12 cellular contexts compared by ENCODE assay signal in the genomic region with DNA sequence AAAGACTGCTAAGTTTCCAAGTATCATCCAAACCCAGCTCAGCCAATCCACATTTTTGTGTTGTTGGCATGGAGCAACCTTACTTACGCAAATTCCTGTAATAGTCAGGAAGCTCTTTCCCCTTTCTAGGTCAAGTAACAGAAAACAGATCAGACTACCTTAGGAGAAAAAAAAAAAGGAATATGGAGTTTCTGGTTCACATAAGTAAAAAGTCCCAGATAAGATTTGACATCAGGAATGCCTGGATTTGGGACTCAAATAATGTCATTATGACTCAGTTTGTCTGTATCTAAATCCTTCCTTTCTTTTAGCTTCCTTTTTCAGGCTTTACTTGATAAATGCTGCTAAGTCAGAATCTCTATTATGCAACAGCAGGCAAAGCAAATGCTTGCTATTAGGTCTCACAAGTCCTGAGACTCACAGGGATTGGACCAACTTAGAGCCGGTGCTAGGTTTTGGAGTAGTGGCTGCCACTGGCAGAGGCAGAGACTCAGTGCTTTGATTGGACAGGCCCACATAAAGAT. TPM values are rescaled to one million over a fixed set of nuclear protein-coding genes. Genes with fewer than 3 reads are reported as not detected.
DNase-seq lines count a peak whose midpoint lies in the region; ATAC-seq and TF ChIP-seq lines count a peak whose summit lies in the region.
"Had no signal": no experiment of that assay in that cellular context is flagged by ENCODE, and none has a peak within 500 bp of the region (broad histone marks: within the 10 kb centered on the region; RNA-seq: fewer than 3 reads in every experiment).

No MANE protein-coding gene starts in this region.

- H3K36me3 ChIP-seq in ACC112 (ENCODE audit: insufficient read depth, low read length) (no peaks in the 10 kb centered on the region), esophagus muscularis mucosa (no peaks in the 10 kb centered on the region), neutrophil (no peaks in the 10 kb centered on the region), Karpas-422 (ENCODE audit: insufficient read depth, low read length) (no peaks in the 10 kb centered on the region)
- H3K36me3 ChIP-seq: BLaER1 treated with 17β-estradiol and CSF1 and Interleukin-3, amounts not matched to agents 10 nM and 100 nM had no signal

- 83% methylated on average over 2 of the region's 2 CpGs for WGBS in esophagus muscularis mucosa

- H3K27ac ChIP-seq in ACC112 (ENCODE audit: low read depth, low read length) (peak overlapping the region; percentile 62), esophagus muscularis mucosa (replicated peaks in 1 of 4) (peak overlapping the region; percentile 50 to 66 (median 60)), neutrophil (peak overlapping the region; percentile 65), Karpas-422 (ENCODE audit: low read length) (no peak overlapping the region)
- H3K27ac ChIP-seq: BLaER1 treated with 17β-estradiol and CSF1 and Interleukin-3, amounts not matched to agents 10 nM and 100 nM had no signal

- TF ChIP-seq POLR2A in esophagus muscularis mucosa (IDR thresholded peaks at IDR 0.05; ENCODE audit: low read depth): no peak

- no peak for TF ChIP-seq EP300 in esophagus muscularis mucosa (IDR thresholded peaks at IDR 0.05)

- ATAC-seq in HG03097 (IDR thresholded peaks at IDR 0.05; ENCODE audit: low FRiP score, unreplicated experiment) (no peak), GM18858 (IDR thresholded peaks at IDR 0.05; ENCODE audit: unreplicated experiment) (no peak)

- H3K27me3 ChIP-seq in ACC112 (ENCODE audit: insufficient read depth, low read length): no peaks in the 10 kb centered on the region
- no peaks in the 10 kb centered on the region for H3K27me3 ChIP-seq in esophagus muscularis mucosa
- H3K27me3 ChIP-seq in neutrophil: no peaks in the 10 kb centered on the region
- H3K27me3 ChIP-seq in Karpas-422 (ENCODE audit: low read length): no peaks in the 10 kb centered on the region
- H3K27me3 ChIP-seq: BLaER1 treated with 17β-estradiol and CSF1 and Interleukin-3, amounts not matched to agents 10 nM and 100 nM had no signal

- H3K4me1 ChIP-seq in ACC112 (ENCODE audit: control insufficient read depth, insufficient read depth, low read length, unreplicated experiment) (peaks cover 15% of the 10 kb centered on the region), esophagus muscularis mucosa (peaks cover 15 to 42% (median 23%) of the 10 kb centered on the region in 4 donors), neutrophil (ENCODE audit: control insufficient read depth in 1 of 2, insufficient read depth in 1 of 2, low read depth in 1 of 2, low read length in 1 of 2) (peaks cover 54 to 58% of the 10 kb centered on the region in 2 experiments), Karpas-422 (ENCODE audit: low read length) (peaks cover 32% of the 10 kb centered on the region)

- TF ChIP-seq CTCF in esophagus muscularis mucosa (IDR thresholded peaks at IDR 0.05): no peak
- TF ChIP-seq CTCF in neutrophil (IDR thresholded peaks at IDR 0.05): no peak

- H3K9me3 ChIP-seq in esophagus muscularis mucosa (no peaks in the 10 kb centered on the region), neutrophil (no peaks in the 10 kb centered on the region), Karpas-422 (ENCODE audit: low read length) (no peaks in the 10 kb centered on the region)
- H3K9me3 ChIP-seq: BLaER1 treated with 17β-estradiol and CSF1 and Interleukin-3, amounts not matched to agents 10 nM and 100 nM had no signal

- H4K20me1 ChIP-seq in Karpas-422 (ENCODE audit: insufficient read depth, low read depth, low read length): no peaks in the 10 kb centered on the region

- H3K9me2 ChIP-seq in Karpas-422 (replicated peaks; ENCODE audit: insufficient read depth, low read length): no peaks in the 10 kb centered on the region

- H2AFZ ChIP-seq in ACC112 (ENCODE audit: low read length, unreplicated experiment): no peak overlapping the region
- no peak overlapping the region for H2AFZ ChIP-seq in Karpas-422 (ENCODE audit: low read length)

- no peak overlapping the region for H3K4me2 ChIP-seq in Karpas-422 (ENCODE audit: low read depth, low read length, poor library complexity, severe bottlenecking)

- H3K9ac ChIP-seq in Karpas-422 (ENCODE audit: low read length): no peak overlapping the region
- H3K9ac ChIP-seq: BLaER1 treated with 17β-estradiol and CSF1 and Interleukin-3, amounts not matched to agents 10 nM and 100 nM had no signal

- H3K79me2 ChIP-seq in ACC112 (ENCODE audit: control insufficient read depth, insufficient read depth, low read length, unreplicated experiment) (peaks cover 24% of the 10 kb centered on the region), Karpas-422 (ENCODE audit: low read length) (peaks cover 97% of the 10 kb centered on the region)

- DNase-seq in NOMO-1 treated with DMSO at 0.1 percent for 48 hours (lab: John Stamatoyannopoulos, UW; ENCODE audit: unreplicated experiment) (peak; percentile 53), esophagus muscularis mucosa (ENCODE audit: extremely low spot score) (no peak), NCI-H1694 treated with DMSO at 0.1 percent for 48 hours (lab: John Stamatoyannopoulos, UW) (no peak), Karpas-422 (no peak)
- DNase-seq: activated effector memory CD4-positive, alpha-beta T cell treated with anti-CD3 and anti-CD28 coated beads, Interleukin-2, amount 50 U/mL, for 16 hours; foreskin melanocyte; stimulated activated naive CD4-positive, alpha-beta T cell had no signal

- no peak overlapping the region for H3K4me3 ChIP-seq in ACC112 (ENCODE audit: low read depth, low read length)
- no peak overlapping the region for H3K4me3 ChIP-seq in esophagus muscularis mucosa
- no peak overlapping the region for H3K4me3 ChIP-seq in neutrophil (ENCODE audit: low read depth in 1 of 2, low read length in 1 of 2)
- no peak overlapping the region for H3K4me3 ChIP-seq in Karpas-422 (ENCODE audit: low read length)
- H3K4me3 ChIP-seq: BLaER1 treated with 17β-estradiol and CSF1 and Interleukin-3, amounts not matched to agents 10 nM and 100 nM had no signal

- intact Hi-C loops in esophagus muscularis mucosa (cut with DNase I): no loop called here

RNA-seq across cellular contexts. Expression of gene NCOA7, which starts 44.5 kb away (rescaled TPM):
- 10 to 100 TPM; 15.4 to 29.0 (median 19.9) TPM for total RNA-seq in esophagus muscularis mucosa
- 28.6 and 34.2 TPM in 2 replicates for total RNA-seq in Karpas-422 (2014; rRNA removed; shearing (Covaris generic); ENCODE audit: low replicate concordance)
